ENCODE assay signal across 20 cellular contexts in genomic region chr15:59388670-59389069, GRCh38. TPM values are rescaled to one million over a fixed set of nuclear protein-coding genes. Genes with fewer than 3 reads are reported as not detected.
DNase-seq lines count a peak whose midpoint lies in the region; ATAC-seq, FAIRE-seq and TF ChIP-seq lines count a peak whose summit lies in the region.
"Had no signal": no experiment of that assay in that cellular context is flagged by ENCODE, and none has a peak within 500 bp of the region (broad histone marks: within the 10 kb centered on the region; RNA-seq: fewer than 3 reads in every experiment).

No MANE protein-coding gene starts in this region.

- H3K4me1 Mint-ChIP-seq in endothelial cell (ENCODE audit: unreplicated experiment), result peaks cover 8% of the 10 kb centered on the region
- H3K4me1 Mint-ChIP-seq: neural crest cell had no signal

- H3K36me3 ChIP-seq in K562 (ENCODE audit: control insufficient read depth, insufficient read depth, low read length) (no peaks in the 10 kb centered on the region), suprapubic skin (no peaks in the 10 kb centered on the region)
- H3K36me3 ChIP-seq: thoracic aorta had no signal

- no peaks in the 10 kb centered on the region for H4K20me1 ChIP-seq in K562 (replicated peaks; ENCODE audit: control insufficient read depth, insufficient read depth, low read length)

- H3K27me3 ChIP-seq in K562 (ENCODE audit: control insufficient read depth in 2 of 2, insufficient read depth in 2 of 2, low read length in 2 of 2) (peaks cover 0 to 23% of the 10 kb centered on the region in 2 experiments; a peak in 2 of 5 replicates), suprapubic skin (no peaks in the 10 kb centered on the region)

- in situ Hi-C loops in K562 (cut with MboI), result no loop called here

- TF ChIP-seq EP300 in K562 (IDR thresholded peaks at IDR 0.05; ENCODE audit: low read length), result no peak
- no peak for TF ChIP-seq EP300 in suprapubic skin (IDR thresholded peaks at IDR 0.05)

- H3K27me3 Mint-ChIP-seq in endothelial cell (ENCODE audit: unreplicated experiment), result peaks cover 2% of the 10 kb centered on the region

- H3K9me3 ChIP-seq in K562 (replicated peaks; ENCODE audit: control insufficient read depth, insufficient read depth, low read depth, low read length) (no peaks in the 10 kb centered on the region), suprapubic skin (no peaks in the 10 kb centered on the region)
- H3K9me3 ChIP-seq: thoracic aorta had no signal

- POLR2A ChIA-PET in K562 (lab: Yijun Ruan, JAX), result no interaction called here

- no peaks in the 10 kb centered on the region for H3K36me3 Mint-ChIP-seq in endothelial cell (ENCODE audit: low read depth, unreplicated experiment)

- H2AFZ ChIP-seq in K562 (ENCODE audit: low read depth, low read length), result no peak overlapping the region

- TF ChIP-seq POLR2A in K562 (conservative IDR thresholded peaks at IDR 0.05), result no peak
- TF ChIP-seq POLR2A in suprapubic skin (IDR thresholded peaks at IDR 0.05), result no peak

- no TSS peak for BruUV-seq in K562 (replicated peaks; lab: Mats Ljungman, UMichigan)

- H3K4me1 ChIP-seq in K562 (replicated peaks in 1 of 2; ENCODE audit: control insufficient read depth in 2 of 2, insufficient read depth in 2 of 2, low read length in 2 of 2) (no peaks in the 10 kb centered on the region), suprapubic skin (peaks cover 6% of the 10 kb centered on the region)

- H3K27ac ChIP-seq in K562 (ENCODE audit: extremely low read depth, low read depth, low read length), result no peak overlapping the region
- H3K27ac ChIP-seq in suprapubic skin, result no peak overlapping the region
- H3K27ac ChIP-seq: thoracic aorta had no signal

- H3K9ac ChIP-seq in K562 (ENCODE audit: insufficient read depth in 1 of 2, low read depth in 2 of 2, low read length in 2 of 2), result no peak overlapping the region

- no peak overlapping the region for H3K4me3 Mint-ChIP-seq in endothelial cell (ENCODE audit: unreplicated experiment)
- H3K4me3 Mint-ChIP-seq: neural crest cell had no signal

- no peak for ATAC-seq in K562
- peak; percentile 80 for ATAC-seq in omental fat pad (ENCODE audit: low FRiP score)
- no peak for ATAC-seq in HG03095 (IDR thresholded peaks at IDR 0.05; ENCODE audit: unreplicated experiment)

- H3K4me2 ChIP-seq in K562 (ENCODE audit: insufficient read depth, low read length), result no peak overlapping the region
- H3K4me2 ChIP-seq: smooth muscle cell had no signal

- H3K4me3 ChIP-seq in GM12865 (ENCODE audit: low read depth, low read length) (no peak overlapping the region), K562 (no peak overlapping the region), suprapubic skin (no peak overlapping the region)
- H3K4me3 ChIP-seq: smooth muscle cell, thoracic aorta had no signal

- no peak overlapping the region for H3K27ac Mint-ChIP-seq in endothelial cell (ENCODE audit: unreplicated experiment)

- H3K9me1 ChIP-seq in K562 (ENCODE audit: control insufficient read depth, insufficient read depth, low read length), result no peaks in the 10 kb centered on the region

- H3K9me3 Mint-ChIP-seq in endothelial cell (ENCODE audit: unreplicated experiment), result no peaks in the 10 kb centered on the region
- H3K9me3 Mint-ChIP-seq: neural crest cell had no signal

- TF ChIP-seq RAD21 in K562 (CRISPR knock-in tag; conservative IDR thresholded peaks at IDR 0.05 in 1 of 2, IDR thresholded peaks at IDR 0.05 in 1 of 2), result no peak

- intact Hi-C loops in K562 (cut with micrococcal nuclease), result no loop called here

- no peak for FAIRE-seq in K562 (lab: Jason Lieb, UNC)
- FAIRE-seq: frontal cortex had no signal

- no peaks in the 10 kb centered on the region for H3K79me2 ChIP-seq in K562 (ENCODE audit: control insufficient read depth, insufficient read depth, low read length)

- 2% methylated on average over 3 of the region's 3 CpGs for WGBS in K562 (ENCODE audit: insufficient coverage, low coverage, missing lambda C conversion rate)
- WGBS in suprapubic skin, result 51% methylated on average over 3 of the region's 3 CpGs

- no peak for TF ChIP-seq CTCF in GM12865 (IDR thresholded peaks at IDR 0.05; ENCODE audit: insufficient read depth, low read depth, low read length, missing control alignments)
- no peak for TF ChIP-seq CTCF in K562 (IDR thresholded peaks at IDR 0.05 in 2 of 3, conservative IDR thresholded peaks at IDR 0.05 in 1 of 3; ENCODE audit: insufficient read depth in 2 of 3, low read depth in 1 of 3, low read length in 3 of 3)
- TF ChIP-seq CTCF in omental fat pad (IDR thresholded peaks at IDR 0.05), result no peak
- no peak for TF ChIP-seq CTCF in endothelial cell (IDR thresholded peaks at IDR 0.05; ENCODE audit: unreplicated experiment)
- no peak for TF ChIP-seq CTCF in suprapubic skin (IDR thresholded peaks at IDR 0.05)

- peak; percentile 11 for DNase-seq in GM12865 (ENCODE audit: low read depth)
- peak; percentile 75 for DNase-seq in MV-4-11 (lab: John Stamatoyannopoulos, UW)
- no peak for DNase-seq in K562 (ENCODE audit: extremely low read depth in 1 of 4, low spot score in 3 of 4)
- no peak for DNase-seq in omental fat pad (ENCODE audit: low spot score)
- DNase-seq in NCI-H510A treated with DMSO at 0.1 percent for 48 hours (lab: John Stamatoyannopoulos, UW), result no peak
- DNase-seq in endothelial cell (ENCODE audit: low spot score), result no peak
- no peak for DNase-seq in suprapubic skin (ENCODE audit: low spot score in 2 of 2)
- DNase-seq: activated CD4-positive, alpha-beta T cell treated with anti-CD3 and anti-CD28 coated beads for 4 hours; activated effector memory CD4-positive, alpha-beta T cell treated with anti-CD3 and anti-CD28 coated beads, Interleukin-2, amount 50 U/mL, for 16 hours; cerebellar nuclear complex; DMS 273 treated with DMSO at 0.1 percent for 48 hours; left cardiac atrium; NCI-H1092; NCI-H524 treated with DMSO at 0.1 percent for 48 hours; SW 1271 had no signal

- CTCF ChIA-PET in K562 (lab: Yijun Ruan, JAX; ENCODE audit: low intra/inter-chr PET ratio), result no interaction called here

TF ChIP-seq in K562, 482 proteins besides CTCF, POLR2A, EP300 and RAD21:
- TF ChIP-seq CEBPG (CRISPR knock-in tag; IDR thresholded peaks at IDR 0.05) (no peak), CEBPG (tag; conservative IDR thresholded peaks at IDR 0.05 in 1 of 2, IDR thresholded peaks at IDR 0.05 in 1 of 2) (peak; percentile 44 to 51; a peak in 3 of 4 replicates), CEBPB (tag; IDR thresholded peaks at IDR 0.05) (peak; percentile 44; the same call in 1 of the 2 replicates), BRD9 (IDR thresholded peaks at IDR 0.05; ENCODE audit: low read depth, partially characterized antibody) (no peak)

RNA-seq across cellular contexts. Expression of gene MYO1E, which starts 16.0 kb away (rescaled TPM):
- not detected in 2 replicates for total RNA-seq in K562 (2011; cell fraction: chromatin; rRNA removed; ENCODE audit: low replicate concordance)
- not detected in 2 replicates for total RNA-seq in K562 (2011; cell fraction: nucleolus; rRNA removed)
- total RNA-seq in K562 (2011; cell fraction: nucleoplasm; rRNA removed), result not detected in 2 replicates
- total RNA-seq in K562 (2014; rRNA removed) (not detected in 2 replicates), K562 (2014; rRNA removed; fragmentation: Illumina TruSeq; extraction: Trizol) (not detected in 2 replicates), K562 (2015; rRNA removed; fragmentation: Illumina TruSeq; extraction: Trizol) (not detected in 2 replicates), K562 (2021) (0.42 and 0.44 TPM in 2 replicates), omental fat pad (100 to 1,000 TPM in 1 of 4 donors, 10 to 100 TPM in 3; 35.7 to 193 (median 68.0) TPM), endothelial cell (ENCODE audit: unreplicated experiment) (146 TPM), suprapubic skin (100 to 1,000 TPM in 3 of 4 donors, 10 to 100 TPM in 1; 79.7 to 171 (median 144) TPM)
- polyA plus RNA-seq in K562 (2011; rRNA removed) (not detected in 2 replicates), K562 (2014; fragmentation: Illumina TruSeq; extraction: Trizol) (not detected in 2 replicates), K562 (2014; fragmentation: Nextera tagmentation; extraction: Ambion mirVana) (under 1 TPM; under 0.01 to 0.01 TPM), K562 (2014; rRNA removed) (not detected in 2 replicates)
- not detected in 2 replicates for polyA plus RNA-seq in K562 (2011; cell fraction: cytosol; rRNA removed)
- not detected in 2 replicates for polyA plus RNA-seq in K562 (2011; cell fraction: nucleus; rRNA removed)
- 0.05 and 0.07 TPM in 2 replicates for polyA plus RNA-seq in K562 (2012)
- not detected in 2 replicates for polyA minus RNA-seq in K562 (2011; rRNA and poly(A)+ RNA removed)
- 0.76 and 1.3 TPM in 2 replicates for polyA minus RNA-seq in K562 (2011; cell fraction: cytosol; rRNA and poly(A)+ RNA removed)
- polyA minus RNA-seq in K562 (2011; cell fraction: nucleus; rRNA and poly(A)+ RNA removed), result 0.22 and 0.27 TPM in 2 replicates

RNA-seq across cellular contexts. Expression of gene FAM81A, which starts 49.3 kb away (rescaled TPM):
- not detected in 2 replicates for total RNA-seq in K562 (2011; cell fraction: chromatin; rRNA removed; ENCODE audit: low replicate concordance)
- not detected in 2 replicates for total RNA-seq in K562 (2011; cell fraction: nucleolus; rRNA removed)
- total RNA-seq in K562 (2011; cell fraction: nucleoplasm; rRNA removed), result not detected in 2 replicates
- not detected in 2 replicates for total RNA-seq in K562 (2014; rRNA removed)
- not detected in 2 replicates for total RNA-seq in K562 (2014; rRNA removed; fragmentation: Illumina TruSeq; extraction: Trizol)
- not detected in 2 replicates for total RNA-seq in K562 (2015; rRNA removed; fragmentation: Illumina TruSeq; extraction: Trizol)
- total RNA-seq in K562 (2021), result not detected in 2 replicates
- polyA plus RNA-seq in K562 (2011; rRNA removed), result not detected in 2 replicates
- polyA plus RNA-seq in K562 (2011; cell fraction: cytosol; rRNA removed), result not detected in 2 replicates
- polyA plus RNA-seq in K562 (2011; cell fraction: nucleus; rRNA removed), result not detected in 2 replicates
- not detected in 2 replicates for polyA plus RNA-seq in K562 (2012)
- polyA plus RNA-seq in K562 (2014; fragmentation: Illumina TruSeq; extraction: Trizol), result not detected in 2 replicates
- not detected for polyA plus RNA-seq in K562 (2014; fragmentation: Nextera tagmentation; extraction: Ambion mirVana)
- polyA plus RNA-seq in K562 (2014; rRNA removed), result not detected in 2 replicates
- polyA minus RNA-seq in K562 (2011; rRNA and poly(A)+ RNA removed), result not detected in 2 replicates
- not detected in 2 replicates for polyA minus RNA-seq in K562 (2011; cell fraction: cytosol; rRNA and poly(A)+ RNA removed)
- not detected in 2 replicates for polyA minus RNA-seq in K562 (2011; cell fraction: nucleus; rRNA and poly(A)+ RNA removed)
- total RNA-seq in omental fat pad, result under 1 TPM in 3 of 4 donors, not detected in 1; 0.38 to 0.93 (median 0.72) TPM
- total RNA-seq in endothelial cell (ENCODE audit: unreplicated experiment), result 0.23 TPM
- total RNA-seq in suprapubic skin, result 1 to 10 TPM in 3 of 4 donors, under 1 TPM in 1; 0.79 to 7.8 (median 1.8) TPM

Comparison
In these comparisons a context has a peak if more than half of its experiments do, and no peak if none do; other contexts are left out.
1. DNase-seq: peak in GM12865 (single experiment) and MV-4-11 (single experiment); none in K562 (0 of 4), omental fat pad (single experiment), NCI-H510A treated with DMSO at 0.1 percent for 48 hours (single experiment), endothelial cell (single experiment) and suprapubic skin (0 of 2).
2. RNA of gene MYO1E, which starts 16.0 kb away (total RNA-seq): 79.7 to 171 TPM in suprapubic skin, 146 TPM in endothelial cell (single experiment) and 35.7 to 193 TPM in omental fat pad; 0.42 to 0.44 TPM in K562; every median in the first group is over 10 times any median in the second.